ENCODE assay signal across 9 cellular contexts in the genomic region with DNA sequence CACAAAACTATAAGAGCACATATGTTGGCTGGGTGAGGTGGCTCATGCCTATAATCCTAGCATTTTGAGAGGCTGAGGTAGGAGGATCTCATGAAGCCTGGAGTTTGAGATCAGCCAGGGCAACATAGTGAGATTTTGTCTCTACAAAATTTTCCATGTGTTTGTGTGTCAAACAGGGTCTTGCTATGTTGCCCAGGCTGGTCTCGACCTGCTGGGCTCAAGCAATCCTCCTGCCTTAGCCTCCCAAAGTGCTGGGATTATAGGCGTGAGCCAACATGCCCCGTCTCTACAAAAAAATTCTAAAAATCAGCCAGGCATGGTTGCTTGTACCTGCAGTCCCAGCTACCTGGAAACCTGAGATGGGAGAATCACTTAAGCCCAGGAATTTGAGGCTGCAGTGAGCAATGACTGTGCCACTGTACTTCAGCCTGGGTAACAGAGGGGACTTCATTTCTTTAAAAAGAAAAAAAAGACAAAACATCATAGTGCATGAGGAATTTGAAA. TPM values are rescaled to one million over a fixed set of nuclear protein-coding genes. Genes with fewer than 3 reads are reported as not detected.
"Had no signal": no experiment of that assay in that cellular context is flagged by ENCODE, and none has a peak within 500 bp of the region (broad histone marks: within the 10 kb centered on the region; RNA-seq: fewer than 3 reads in every experiment).

No MANE protein-coding gene starts in this region.

- H3K27ac ChIP-seq: GM23248, HL-60 had no signal

- H2AFZ ChIP-seq: GM23248 had no signal

- ATAC-seq: HCT116 had no signal

- DNase-seq: GM23248, GOT3, H7, IMR-90, KBM-7 had no signal

- H3K4me3 ChIP-seq: GM23248, HAP-1 had no signal

- H3K9ac ChIP-seq: GM23248 had no signal

- H3K9me3 ChIP-seq: HAP-1 had no signal

- H3K4me1 ChIP-seq: HAP-1 had no signal

RNA-seq across cellular contexts. Expression of a gene that starts 28.3 kb away (rescaled TPM):
- total RNA-seq: HT1080 had no signal
